ENCODE assay signal across 17 cellular contexts in the genomic region with DNA sequence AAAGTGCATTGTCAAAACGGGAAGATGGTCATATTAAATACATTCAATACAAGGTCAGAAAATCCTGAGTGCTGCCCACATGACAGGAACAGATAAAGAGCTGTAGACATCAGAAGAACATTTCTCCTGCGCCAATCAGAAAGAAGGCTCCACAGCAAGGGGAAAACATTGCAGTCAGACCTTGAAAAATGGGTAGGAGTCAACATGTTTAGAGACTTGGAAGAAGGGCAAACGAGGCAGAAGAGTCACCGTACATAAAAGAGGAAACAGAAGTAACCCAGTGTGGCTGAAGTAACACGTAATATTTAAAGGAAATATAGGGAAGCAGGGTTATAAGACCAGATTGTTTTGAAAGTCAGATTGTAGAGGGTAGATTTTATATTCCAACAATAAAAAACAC. TPM values are rescaled to one million over a fixed set of nuclear protein-coding genes. Genes with fewer than 3 reads are reported as not detected.
A peak's percentile ranks its signal among the peaks of the same experiment; 100 is the strongest.
DNase-seq lines count a peak whose midpoint lies in the region; ATAC-seq, FAIRE-seq and TF ChIP-seq lines count a peak whose summit lies in the region.
"Had no signal": no experiment of that assay in that cellular context is flagged by ENCODE, and none has a peak within 500 bp of the region (broad histone marks: within the 10 kb centered on the region; RNA-seq: fewer than 3 reads in every experiment).

No MANE protein-coding gene starts in this region.

- peak in 1 of 2 donors; percentile 39 for ATAC-seq in activated T-cell treated with anti-CD3 and anti-CD28 coated beads, Interleukin-2, amount 50 U/mL, for 72 hours (replicated peaks in 1 of 2)
- no peak for ATAC-seq in psoas muscle
- ATAC-seq in GM18520 (IDR thresholded peaks at IDR 0.05; ENCODE audit: unreplicated experiment), result no peak
- ATAC-seq: GM12878 had no signal

- peaks cover 45% of the 10 kb centered on the region for H3K4me1 Mint-ChIP-seq in activated T-cell treated with anti-CD3 and anti-CD28 coated beads, Interleukin-2, amount 50 U/mL, for 72 hours (ENCODE audit: low read depth)
- H3K4me1 Mint-ChIP-seq in astrocyte (ENCODE audit: low read depth, unreplicated experiment), result peaks cover 2% of the 10 kb centered on the region

- H3K9ac ChIP-seq in astrocyte (ENCODE audit: low read length), result no peak overlapping the region

- intact Hi-C loops in psoas muscle (cut with DNase I), result no loop called here

- no peak overlapping the region for H3K27ac ChIP-seq in astrocyte (ENCODE audit: low read depth, low read length)
- peak overlapping the region; percentile 16 for H3K27ac ChIP-seq in psoas muscle
- H3K27ac ChIP-seq: thyroid gland had no signal

- peak overlapping the region; percentile 14 for H3K27ac Mint-ChIP-seq in activated T-cell treated with anti-CD3 and anti-CD28 coated beads, Interleukin-2, amount 50 U/mL, for 72 hours
- H3K27ac Mint-ChIP-seq in astrocyte (ENCODE audit: unreplicated experiment), result peak overlapping the region; percentile 48

- H4K20me1 ChIP-seq in astrocyte (ENCODE audit: insufficient read depth, low read length), result peaks cover 59% of the 10 kb centered on the region

- H3K4me3 ChIP-seq in astrocyte (ENCODE audit: insufficient read depth, low read depth, low read length), result no peak overlapping the region
- H3K4me3 ChIP-seq in psoas muscle, result no peak overlapping the region
- H3K4me3 ChIP-seq: GM12878, thyroid gland had no signal

- no peaks in the 10 kb centered on the region for H3K27me3 Mint-ChIP-seq in activated T-cell treated with anti-CD3 and anti-CD28 coated beads, Interleukin-2, amount 50 U/mL, for 72 hours (ENCODE audit: low read depth)
- H3K27me3 Mint-ChIP-seq in astrocyte (ENCODE audit: low read depth, unreplicated experiment), result no peaks in the 10 kb centered on the region

- WGBS in psoas muscle, 3 donors, result 53 to 68% (median 65%) methylated on average over 5 of the region's 5 CpGs

- no peaks in the 10 kb centered on the region for H3K36me3 ChIP-seq in astrocyte (ENCODE audit: insufficient read depth, low read length)
- H3K36me3 ChIP-seq in psoas muscle (ENCODE audit: insufficient read depth in 1 of 2, low read depth in 1 of 2), result peaks cover 0 to 17% of the 10 kb centered on the region in 2 donors
- H3K36me3 ChIP-seq: thyroid gland had no signal

- TF ChIP-seq CTCF in astrocyte (IDR thresholded peaks at IDR 0.05; ENCODE audit: insufficient read depth, low read depth, low read length) (no peak), psoas muscle (IDR thresholded peaks at IDR 0.05) (no peak)

- H3K9me3 Mint-ChIP-seq in activated T-cell treated with anti-CD3 and anti-CD28 coated beads, Interleukin-2, amount 50 U/mL, for 72 hours, result no peaks in the 10 kb centered on the region
- H3K9me3 Mint-ChIP-seq in astrocyte (ENCODE audit: unreplicated experiment), result no peaks in the 10 kb centered on the region

- DNase-seq in activated T-cell treated with anti-CD3 and anti-CD28 coated beads, Interleukin-2, amount 50 U/mL, for 72 hours, result no peak
- DNase-seq in activated T-cell treated with anti-CD3 and anti-CD28 coated beads for 4 hours (no peak), NOMO-1 treated with dmso at 0.1 percent for 144 hours (lab: John Stamatoyannopoulos, UW; ENCODE audit: unreplicated experiment) (peak; percentile 53), astrocyte (ENCODE audit: low read depth) (no peak), psoas muscle (no peak), NCI-H1105 treated with DMSO at 0.1 percent for 48 hours (lab: John Stamatoyannopoulos, UW) (no peak), NCI-H2171 treated with DMSO at 0.1 percent for 48 hours (lab: John Stamatoyannopoulos, UW) (no peak)
- DNase-seq: activated CD4-positive, alpha-beta T cell treated with anti-CD3 and anti-CD28 coated beads, Interleukin-2, amount 50 U/mL, for 4 hours; EL; hippocampal formation; kidney glomerular epithelial cell; NCI-H1694 treated with DMSO at 0.1 percent for 48 hours; RPMI8226; stimulated activated CD4-positive, alpha-beta T cell treated with anti-CD3 and anti-CD28 coated beads, Interleukin-15, amount 100 ng/mL, for 24 hours; thyroid gland had no signal

- H3K36me3 Mint-ChIP-seq in activated T-cell treated with anti-CD3 and anti-CD28 coated beads, Interleukin-2, amount 50 U/mL, for 72 hours (ENCODE audit: insufficient read depth in 2 of 2), result peaks cover 2 to 4% of the 10 kb centered on the region in 2 donors
- H3K36me3 Mint-ChIP-seq in astrocyte (ENCODE audit: low read depth, unreplicated experiment), result peaks cover 6% of the 10 kb centered on the region

- no peak overlapping the region for H2AFZ ChIP-seq in astrocyte (ENCODE audit: low read depth, low read length)

- no peaks in the 10 kb centered on the region for H3K27me3 ChIP-seq in astrocyte (ENCODE audit: insufficient read depth, low read length)
- no peaks in the 10 kb centered on the region for H3K27me3 ChIP-seq in psoas muscle (ENCODE audit: insufficient read depth in 3 of 3, low read length in 2 of 3)
- H3K27me3 ChIP-seq: thyroid gland had no signal

- H3K4me3 Mint-ChIP-seq in activated T-cell treated with anti-CD3 and anti-CD28 coated beads, Interleukin-2, amount 50 U/mL, for 72 hours, result peak overlapping the region in 1 of 2 donors; percentile 3
- H3K4me3 Mint-ChIP-seq in astrocyte (ENCODE audit: unreplicated experiment), result no peak overlapping the region

- FAIRE-seq in astrocyte (lab: Jason Lieb, UNC), result no peak
- FAIRE-seq: GM12878 had no signal

- H3K4me1 ChIP-seq in astrocyte (ENCODE audit: insufficient read depth, low read length), result no peaks in the 10 kb centered on the region
- H3K4me1 ChIP-seq in psoas muscle, result peaks cover 18% of the 10 kb centered on the region
- H3K4me1 ChIP-seq: thyroid gland had no signal

- H3K4me2 ChIP-seq in astrocyte (ENCODE audit: low read length), result no peak overlapping the region

- peaks cover 69% of the 10 kb centered on the region for H3K79me2 ChIP-seq in astrocyte (ENCODE audit: insufficient read depth, low read length)

- H3K9me3 ChIP-seq in astrocyte (ENCODE audit: insufficient read depth, low read depth, low read length), result no peaks in the 10 kb centered on the region
- H3K9me3 ChIP-seq in psoas muscle, result no peaks in the 10 kb centered on the region
- H3K9me3 ChIP-seq: thyroid gland had no signal

RNA-seq across cellular contexts. Expression of gene SPPL3, which starts 11.9 kb away (rescaled TPM):
- 10 to 100 TPM; 43.5 to 45.7 TPM for total RNA-seq in activated T-cell treated with anti-CD3 and anti-CD28 coated beads, Interleukin-2, amount 50 U/mL, for 72 hours
- 42.5 and 48.3 TPM in 2 replicates for total RNA-seq in astrocyte
- 10 to 100 TPM; 17.5 to 24.2 (median 19.7) TPM for total RNA-seq in psoas muscle
- 10 to 100 TPM in 1 of 3 donors, 1 to 10 TPM in 2; 7.3 to 11.6 (median 9.2) TPM for polyA plus RNA-seq in psoas muscle
